ENCODE assay signal across 8 cellular contexts in the genomic region with DNA sequence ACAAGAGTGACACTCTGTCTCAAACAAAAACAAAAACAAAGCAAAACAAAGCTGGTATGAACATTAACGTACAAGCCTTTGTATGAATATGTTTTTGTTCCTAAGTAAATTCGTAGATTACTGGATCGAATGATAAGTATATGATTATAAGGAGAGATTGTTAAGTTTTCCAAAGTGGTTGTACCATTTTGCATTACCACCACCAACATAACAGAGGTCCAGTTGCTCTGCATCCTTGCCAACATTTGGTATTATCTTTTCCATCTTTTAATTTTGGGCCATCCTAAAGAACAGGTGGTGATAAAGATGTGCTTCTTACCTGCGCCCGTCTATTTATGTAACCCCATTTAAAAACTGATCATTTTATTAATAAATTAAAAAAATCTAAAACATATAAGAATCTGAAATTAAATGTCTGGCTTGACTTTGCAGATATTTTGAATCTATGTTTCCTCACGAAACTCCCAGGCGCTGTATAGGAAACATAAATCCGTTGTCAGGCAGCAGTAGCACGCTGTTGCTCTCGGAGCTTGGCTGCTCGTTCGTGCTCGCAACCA. TPM values are rescaled to one million over a fixed set of nuclear protein-coding genes. Genes with fewer than 3 reads are reported as not detected.
DNase-seq lines count a peak whose midpoint lies in the region; ATAC-seq, FAIRE-seq and TF ChIP-seq lines count a peak whose summit lies in the region.

No MANE protein-coding gene starts in this region.

- DNase-seq in GM12892 (ENCODE audit: insufficient read length) (no peak), PC-9 (no peak), epithelial cell of proximal tubule (ENCODE audit: low read depth) (no peak), sigmoid colon (no peak), H4 (ENCODE audit: low spot score) (no peak), DMS153 treated with DMSO at 0.1 percent for 48 hours (lab: John Stamatoyannopoulos, UW; ENCODE audit: unreplicated experiment) (no peak)
- no peak for DNase-seq in stimulated activated CD4-positive, alpha-beta T cell treated with anti-CD3 and anti-CD28 coated beads, Interleukin-2, amount 100 ng/mL, for 24 hours

- H3K9me2 ChIP-seq in PC-9 (ENCODE audit: insufficient read depth): no peaks in the 10 kb centered on the region

- H3K4me1 ChIP-seq in PC-9 (replicated peaks; ENCODE audit: insufficient read depth) (peaks cover 12% of the 10 kb centered on the region), sigmoid colon (peaks cover 0 to 38% (median 36%) of the 10 kb centered on the region in 4 donors)

- intact Hi-C loops in PC-9 (cut with micrococcal nuclease; ENCODE audit: unreplicated experiment): loop anchor here (2.0 kb wide), 1 partner anchor 342 kb away; a partner anchor contains a TSS
- intact Hi-C loops in sigmoid colon (cut with DNase I): loop anchor here (2.0 to 5.0 kb wide), 2 partner anchors 133 to 198 kb away; no protein-coding TSS in a partner anchor

- no peak for ATAC-seq in HG02870 (IDR thresholded peaks at IDR 0.05; ENCODE audit: unreplicated experiment)

- peak overlapping the region; percentile 76 for H2AFZ ChIP-seq in PC-9

- H3K4me3 ChIP-seq in PC-9 (peak overlapping the region; percentile 99), epithelial cell of proximal tubule (ENCODE audit: low read depth, low read length) (peak overlapping the region; percentile 61), sigmoid colon (peak overlapping the region; percentile 42 to 89 (median 67))

- no peaks in the 10 kb centered on the region for H3K9me3 ChIP-seq in PC-9 (ENCODE audit: insufficient read depth, low read depth)
- H3K9me3 ChIP-seq in sigmoid colon: no peaks in the 10 kb centered on the region

- 19 to 22% methylated on average over 13 of the region's 13 CpGs for WGBS in sigmoid colon, 2 donors

- TF ChIP-seq CTCF in PC-9 (conservative IDR thresholded peaks at IDR 0.05) (no peak), epithelial cell of proximal tubule (conservative IDR thresholded peaks at IDR 0.05; ENCODE audit: low read depth, low read length) (no peak), sigmoid colon (IDR thresholded peaks at IDR 0.05) (no peak)

- no peak for FAIRE-seq in GM12892 (lab: Jason Lieb, UNC)

- H4K20me1 ChIP-seq in PC-9 (ENCODE audit: insufficient read depth): 0 out of 2 replicates have a peak, but pooled peaks cover 10% of the 10 kb centered on the region

- TF ChIP-seq POLR2A in GM12892 (IDR thresholded peaks at IDR 0.05; ENCODE audit: low read depth, low read length) (peak; percentile 72), sigmoid colon (IDR thresholded peaks at IDR 0.05) (peak in 1 of 2 donors; percentile 55)

- no peak for TF ChIP-seq EP300 in sigmoid colon (IDR thresholded peaks at IDR 0.05)

- H3K27ac ChIP-seq in PC-9 (peak overlapping the region; percentile 75), sigmoid colon (peak overlapping the region; percentile 87 to 96 (median 93))

- POLR2A ChIA-PET in PC-9 (lab: Charles Lee; ENCODE audit: unreplicated experiment): no interaction called here

- BruUV-seq in PC-9 (replicated peaks; lab: Mats Ljungman, UMichigan): TSS peak; percentile 95

- H3K4me2 ChIP-seq in PC-9: peak overlapping the region; percentile 69

- H3K27me3 ChIP-seq in PC-9 (ENCODE audit: insufficient read depth, low read depth) (no peaks in the 10 kb centered on the region), sigmoid colon (no peaks in the 10 kb centered on the region)

- no peaks in the 10 kb centered on the region for H3F3A ChIP-seq in PC-9 (ENCODE audit: insufficient read depth, low read depth)

- peaks cover 42% of the 10 kb centered on the region for H3K79me2 ChIP-seq in PC-9 (ENCODE audit: low read depth)

- CTCF ChIA-PET in PC-9 (lab: Charles Lee): no interaction called here

- H3K36me3 ChIP-seq in PC-9 (ENCODE audit: low read depth): peaks cover 20% of the 10 kb centered on the region
- H3K36me3 ChIP-seq in sigmoid colon: peaks cover 0 to 1% (median 0%) of the 10 kb centered on the region in 4 donors

RNA-seq across cellular contexts. Expression of a gene that starts 0.6 kb away (rescaled TPM):
- polyA plus RNA-seq in GM12892 (2012; ENCODE audit: missing spikeins): 17.5 TPM
- total RNA-seq in PC-9 (2021) (33.3 and 33.6 TPM in 2 replicates), epithelial cell of proximal tubule (20.6 and 22.8 TPM in 2 replicates), sigmoid colon (10 to 100 TPM; 19.5 to 31.6 (median 26.7) TPM)
- polyA plus RNA-seq in sigmoid colon: 10 to 100 TPM; 13.2 to 14.3 (median 13.5) TPM
- 18.5 and 20.8 TPM in 2 replicates for total RNA-seq in H4 (2014; rRNA removed; shearing (Covaris generic))
